34 cellular contexts compared by ENCODE assay signal in genomic region chr3:126423191-126424038, GRCh38. TPM values are rescaled to one million over a fixed set of nuclear protein-coding genes. Genes with fewer than 3 reads are reported as not detected.
A peak's percentile ranks its signal among the peaks of the same experiment; 100 is the strongest.
DNase-seq lines count a peak whose midpoint lies in the region; ATAC-seq and TF ChIP-seq lines count a peak whose summit lies in the region.
"Had no signal": no experiment of that assay in that cellular context is flagged by ENCODE, and none has a peak within 500 bp of the region (broad histone marks: within the 10 kb centered on the region; RNA-seq: fewer than 3 reads in every experiment).

No MANE protein-coding gene starts in this region.

- peak overlapping the region; percentile 62 for H2BK5ac ChIP-seq in neuronal stem cell (ENCODE audit: low read length)

- TF ChIP-seq POLR2A in transverse colon (IDR thresholded peaks at IDR 0.05): no peak
- no peak for TF ChIP-seq POLR2A in body of pancreas (IDR thresholded peaks at IDR 0.05)

- H2AK5ac ChIP-seq in neuronal stem cell (ENCODE audit: low read depth, low read length): peak overlapping the region; percentile 68

- H3K4me3 ChIP-seq in neuronal stem cell (ENCODE audit: low read length in 2 of 2): no peak overlapping the region
- H3K4me3 ChIP-seq in transverse colon: no peak overlapping the region
- no peak overlapping the region for H3K4me3 ChIP-seq in body of pancreas
- H3K4me3 ChIP-seq: K562, lung, mucosa of descending colon, pancreas, upper lobe of right lung had no signal

- H2BK120ac ChIP-seq in neuronal stem cell (ENCODE audit: low read depth, low read length): no peak overlapping the region

- H3K27me3 ChIP-seq in neuronal stem cell (ENCODE audit: control insufficient read depth in 3 of 3, insufficient read depth in 3 of 3, low read depth in 1 of 3, low read length in 3 of 3): no peaks in the 10 kb centered on the region
- peaks cover 5% of the 10 kb centered on the region for H3K27me3 ChIP-seq in transverse colon
- H3K27me3 ChIP-seq in body of pancreas: no peaks in the 10 kb centered on the region
- H3K27me3 ChIP-seq: pancreas had no signal

- H3K27ac ChIP-seq in neuronal stem cell (replicated peaks; ENCODE audit: low read length) (no peak overlapping the region), transverse colon (no peak overlapping the region), body of pancreas (no peak overlapping the region)
- H3K27ac ChIP-seq: 22Rv1, pancreas, upper lobe of right lung had no signal

- H4K91ac ChIP-seq in neuronal stem cell (ENCODE audit: low read depth, low read length, poor library complexity): peak overlapping the region; percentile 65

- no peak for TF ChIP-seq CTCF in transverse colon (IDR thresholded peaks at IDR 0.05)
- TF ChIP-seq CTCF in body of pancreas (IDR thresholded peaks at IDR 0.05): no peak

- H3K4me1 ChIP-seq in neuronal stem cell (ENCODE audit: control insufficient read depth in 2 of 2, insufficient read depth in 1 of 2, low read depth in 1 of 2, low read length in 2 of 2) (no peaks in the 10 kb centered on the region), transverse colon (no peaks in the 10 kb centered on the region), body of pancreas (no peaks in the 10 kb centered on the region)
- H3K4me1 ChIP-seq: pancreas, upper lobe of right lung had no signal

- WGBS in neuronal stem cell (ENCODE audit: extremely low coverage in 2 of 2, insufficient read length in 2 of 2, insufficient replicate concordance in 1 of 2), 2 donors: no CpG with 5 or more reads among the region's 26 CpGs
- WGBS in transverse colon (ENCODE audit: low coverage in 1 of 2), 2 donors: 84% methylated on average over 23 of the region's 26 CpGs; no CpG with 5 or more reads in 1 of the 2 donors
- 88 to 94% methylated on average over 6 to 20 of the region's 26 CpGs for WGBS in body of pancreas, 2 donors

- no peaks in the 10 kb centered on the region for H3K36me3 ChIP-seq in neuronal stem cell (replicated peaks in 1 of 2; ENCODE audit: control insufficient read depth in 2 of 2, insufficient read depth in 2 of 2, low read length in 2 of 2)
- no peaks in the 10 kb centered on the region for H3K36me3 ChIP-seq in transverse colon
- no peaks in the 10 kb centered on the region for H3K36me3 ChIP-seq in body of pancreas (replicated peaks in 1 of 2; ENCODE audit: insufficient read depth in 1 of 2, low read depth in 2 of 2)
- H3K36me3 ChIP-seq: pancreas, upper lobe of right lung had no signal

- DNase-seq in DMS 273 treated with DMSO at 0.1 percent for 48 hours (lab: John Stamatoyannopoulos, UW): peak; percentile 21
- DNase-seq in DMS 273 (lab: John Stamatoyannopoulos, UW; ENCODE audit: unreplicated experiment): no peak
- peak; percentile 51 for DNase-seq in cardiac septum (ENCODE audit: low spot score)
- no peak for DNase-seq in left cardiac atrium
- no peak for DNase-seq in neuronal stem cell (ENCODE audit: low spot score)
- DNase-seq in transverse colon: no peak
- no peak for DNase-seq in body of pancreas
- DNase-seq: activated CD4-positive, alpha-beta memory T cell treated with anti-CD3 and anti-CD28 coated beads, Interleukin-2, amount 10 ng/mL, durations not matched to agents 7 days and 5 days; activated CD4-positive, alpha-beta T cell treated with anti-CD3 and anti-CD28 coated beads for 1 hour; activated CD8-positive, alpha-beta memory T cell treated with anti-CD3 and anti-CD28 coated beads, Interleukin-2, amount 50 U/mL, for 48 hours; CD4-positive, CD25-positive, alpha-beta regulatory T cell; effector memory CD4-positive, alpha-beta T cell; glutamatergic neuron; kidney; mucosa of descending colon; NCI-H1417 treated with DMSO at 0.1 percent for 48 hours; NCI-H526 treated with DMSO at 0.1 percent for 48 hours; stimulated activated CD4-positive, alpha-beta T cell treated with anti-CD3 and anti-CD28 coated beads, Interleukin-12 subunit alpha, Interleukin-12 subunit beta, amount 100 ng/mL, for 4 hours; stimulated activated CD4-positive, alpha-beta T cell treated with anti-CD3 and anti-CD28 coated beads, Interleukin-4, amount 100 ng/mL, for 1 hour; T-helper 17 cell; upper lobe of right lung had no signal

- peak overlapping the region; percentile 28 for H3K18ac ChIP-seq in neuronal stem cell (ENCODE audit: low read length)

- ATAC-seq in left cardiac atrium: no peak
- ATAC-seq in GM21381 (IDR thresholded peaks at IDR 0.05; ENCODE audit: unreplicated experiment): no peak
- no peak for ATAC-seq in body of pancreas
- ATAC-seq: activated naive CD4-positive, alpha-beta T cell treated with anti-CD3 and anti-CD28 coated beads, Interleukin-2, amount 50 U/mL, for 72 hours; activated T-helper 17 cell treated with anti-CD3 and anti-CD28 coated beads, Interleukin-2, amount 50 U/mL, for 72 hours; K562; pancreas; T-helper 17 cell had no signal

- H2BK12ac ChIP-seq in neuronal stem cell (ENCODE audit: low read length): no peak overlapping the region

- H3K9me3 ChIP-seq in neuronal stem cell (replicated peaks in 1 of 2; ENCODE audit: control insufficient read depth in 2 of 2, insufficient read depth in 1 of 2, low read depth in 1 of 2, low read length in 2 of 2) (peaks cover 4 to 8% of the 10 kb centered on the region in 2 donors), transverse colon (peaks cover 0 to 11% of the 10 kb centered on the region in 2 donors), body of pancreas (peaks cover 0 to 11% (median 0%) of the 10 kb centered on the region in 3 donors)
- H3K9me3 ChIP-seq: pancreas, upper lobe of right lung had no signal

- no peak overlapping the region for H2BK15ac ChIP-seq in neuronal stem cell (ENCODE audit: low read length)

- H3K79me1 ChIP-seq in neuronal stem cell (ENCODE audit: low read depth, low read length): no peaks in the 10 kb centered on the region

- no peak overlapping the region for H3K4ac ChIP-seq in neuronal stem cell (ENCODE audit: low read length)

- peak overlapping the region; percentile 2 for H3K23ac ChIP-seq in neuronal stem cell (ENCODE audit: low read depth, low read length, poor library complexity)

- no peak for TF ChIP-seq EP300 in transverse colon (IDR thresholded peaks at IDR 0.05; ENCODE audit: low read depth)

- no peak overlapping the region for H3K4me2 ChIP-seq in neuronal stem cell (ENCODE audit: insufficient read depth, low read length, poor library complexity, severe bottlenecking)

- H4K8ac ChIP-seq in neuronal stem cell (ENCODE audit: low read depth, low read length): no peak overlapping the region

- in situ Hi-C loops in transverse colon (cut with MboI; ENCODE audit: low pct_ligation_motif_present in 1 of 4, low pct_unique_long_range_greater_than_20kb in 1 of 4, low sequenced_read_pairs in 3 of 4): no loop called here

- peak overlapping the region; percentile 38 for H3K14ac ChIP-seq in neuronal stem cell (ENCODE audit: low read length)

- no peak overlapping the region for H3K9ac ChIP-seq in neuronal stem cell (ENCODE audit: low read depth, low read length, poor library complexity)

- H2AFZ ChIP-seq in neuronal stem cell (ENCODE audit: low read length): no peak overlapping the region

- intact Hi-C loops in cardiac septum (cut with DNase I) (no loop called here), left cardiac atrium (cut with DNase I) (no loop called here), transverse colon (cut with DNase I; ENCODE audit: low total_unique reads) (no loop called here), body of pancreas (cut with DNase I) (no loop called here)

RNA-seq across cellular contexts. Expression of gene CFAP100, which starts 28.7 kb away (rescaled TPM):
- total RNA-seq in cardiac septum (not detected), left cardiac atrium (not detected), transverse colon (not detected), body of pancreas (not detected)
- 3.9 TPM for polyA plus RNA-seq in neuronal stem cell (2013, experiment 1 of 2)
- 2.8 TPM for polyA plus RNA-seq in neuronal stem cell (2013, experiment 2 of 2)
- total RNA-seq: activated CD4-positive, alpha-beta memory T cell treated with anti-CD3 and anti-CD28 coated beads, Interleukin-2, amount 10 ng/mL, durations not matched to agents 7 days and 5 days; activated naive CD4-positive, alpha-beta T cell treated with anti-CD3 and anti-CD28 coated beads, Interleukin-2, amount 50 U/mL, for 72 hours; activated T-helper 17 cell treated with anti-CD3 and anti-CD28 coated beads, Interleukin-2, amount 50 U/mL, for 72 hours; bronchial epithelial cell; CD4-positive, CD25-positive, alpha-beta regulatory T cell; epithelial cell of proximal tubule; H4; K562; kidney; M059J; mucosa of descending colon; natural killer cell treated with Interleukin-12 subunit alpha and Interleukin-12 subunit beta and Interleukin-15 and Interleukin-18, amount 100 ng/mL, for 72 hours; pancreas; subcutaneous adipose tissue; T-helper 17 cell; upper lobe of right lung had no signal
- polyA plus RNA-seq: CD4-positive, CD25-positive, alpha-beta regulatory T cell; K562; pancreas had no signal

RNA-seq across cellular contexts. Expression of gene ZXDC, which starts 52.3 kb away (rescaled TPM):
- total RNA-seq in cardiac septum: 22.0 TPM
- total RNA-seq in left cardiac atrium: 10 to 100 TPM; 15.7 to 20.7 TPM
- polyA plus RNA-seq in neuronal stem cell (2013, experiment 1 of 2): 9.3 TPM
- polyA plus RNA-seq in neuronal stem cell (2013, experiment 2 of 2): 9.8 TPM
- 10 to 100 TPM; 44.6 to 81.2 (median 46.4) TPM for total RNA-seq in transverse colon
- total RNA-seq in body of pancreas: 10 to 100 TPM; 33.9 to 39.4 TPM

Comparison
In these comparisons a context has a peak if more than half of its experiments do, and no peak if none do; other contexts are left out.
1. DNase-seq: peak in DMS 273 treated with DMSO at 0.1 percent for 48 hours (single experiment) and cardiac septum (single experiment); none in DMS 273 (single experiment), left cardiac atrium (single experiment), neuronal stem cell (single experiment), transverse colon (single experiment) and body of pancreas (0 of 4).